In genomic region chr9:70419546-70420266, GRCh38 we compare ENCODE assay signal across 1 cellular context.
TF ChIP-seq lines count a peak whose summit lies in the region.

No MANE protein-coding gene starts in this region.

TF ChIP-seq in WTC11, 78 proteins besides CTCF, POLR2A, EP300 and RAD21 (continued from another document):
- TF ChIP-seq, protein P1, sequence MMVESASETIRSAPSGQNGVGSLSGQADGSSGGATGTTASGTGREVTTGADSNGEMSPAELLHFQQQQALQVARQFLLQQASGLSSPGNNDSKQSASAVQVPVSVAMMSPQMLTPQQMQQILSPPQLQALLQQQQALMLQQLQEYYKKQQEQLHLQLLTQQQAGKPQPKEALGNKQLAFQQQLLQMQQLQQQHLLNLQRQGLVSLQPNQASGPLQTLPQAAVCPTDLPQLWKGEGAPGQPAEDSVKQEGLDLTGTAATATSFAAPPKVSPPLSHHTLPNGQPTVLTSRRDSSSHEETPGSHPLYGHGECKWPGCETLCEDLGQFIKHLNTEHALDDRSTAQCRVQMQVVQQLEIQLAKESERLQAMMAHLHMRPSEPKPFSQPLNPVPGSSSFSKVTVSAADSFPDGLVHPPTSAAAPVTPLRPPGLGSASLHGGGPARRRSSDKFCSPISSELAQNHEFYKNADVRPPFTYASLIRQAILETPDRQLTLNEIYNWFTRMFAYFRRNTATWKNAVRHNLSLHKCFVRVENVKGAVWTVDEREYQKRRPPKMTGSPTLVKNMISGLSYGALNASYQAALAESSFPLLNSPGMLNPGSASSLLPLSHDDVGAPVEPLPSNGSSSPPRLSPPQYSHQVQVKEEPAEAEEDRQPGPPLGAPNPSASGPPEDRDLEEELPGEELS (CRISPR knock-in tag; IDR thresholded peaks at IDR 0.05) = no peak
- TF ChIP-seq ZNF512 (CRISPR knock-in tag; IDR thresholded peaks at IDR 0.05; ENCODE audit: borderline replicate concordance) (no peak), FOXJ3 (CRISPR knock-in tag; IDR thresholded peaks at IDR 0.05; ENCODE audit: borderline replicate concordance) (no peak), ZNF138 (CRISPR knock-in tag; conservative IDR thresholded peaks at IDR 0.05) (no peak), TEAD4 (CRISPR knock-in tag; IDR thresholded peaks at IDR 0.05) (no peak), KAT7 (CRISPR knock-in tag; IDR thresholded peaks at IDR 0.05; ENCODE audit: borderline replicate concordance) (no peak), HMGXB4 (CRISPR knock-in tag; IDR thresholded peaks at IDR 0.05) (no peak), PREB (CRISPR knock-in tag; IDR thresholded peaks at IDR 0.05; ENCODE audit: borderline replicate concordance) (no peak)
- TF ChIP-seq, protein P2, sequence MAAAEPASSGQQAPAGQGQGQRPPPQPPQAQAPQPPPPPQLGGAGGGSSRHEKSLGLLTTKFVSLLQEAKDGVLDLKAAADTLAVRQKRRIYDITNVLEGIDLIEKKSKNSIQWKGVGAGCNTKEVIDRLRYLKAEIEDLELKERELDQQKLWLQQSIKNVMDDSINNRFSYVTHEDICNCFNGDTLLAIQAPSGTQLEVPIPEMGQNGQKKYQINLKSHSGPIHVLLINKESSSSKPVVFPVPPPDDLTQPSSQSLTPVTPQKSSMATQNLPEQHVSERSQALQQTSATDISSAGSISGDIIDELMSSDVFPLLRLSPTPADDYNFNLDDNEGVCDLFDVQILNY (CRISPR knock-in tag; IDR thresholded peaks at IDR 0.05) = no peak
- TF ChIP-seq, protein P3, sequence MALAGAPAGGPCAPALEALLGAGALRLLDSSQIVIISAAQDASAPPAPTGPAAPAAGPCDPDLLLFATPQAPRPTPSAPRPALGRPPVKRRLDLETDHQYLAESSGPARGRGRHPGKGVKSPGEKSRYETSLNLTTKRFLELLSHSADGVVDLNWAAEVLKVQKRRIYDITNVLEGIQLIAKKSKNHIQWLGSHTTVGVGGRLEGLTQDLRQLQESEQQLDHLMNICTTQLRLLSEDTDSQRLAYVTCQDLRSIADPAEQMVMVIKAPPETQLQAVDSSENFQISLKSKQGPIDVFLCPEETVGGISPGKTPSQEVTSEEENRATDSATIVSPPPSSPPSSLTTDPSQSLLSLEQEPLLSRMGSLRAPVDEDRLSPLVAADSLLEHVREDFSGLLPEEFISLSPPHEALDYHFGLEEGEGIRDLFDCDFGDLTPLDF (CRISPR knock-in tag; IDR thresholded peaks at IDR 0.05) = no peak
